1 cellular context compared by ENCODE assay signal in the genomic region with DNA sequence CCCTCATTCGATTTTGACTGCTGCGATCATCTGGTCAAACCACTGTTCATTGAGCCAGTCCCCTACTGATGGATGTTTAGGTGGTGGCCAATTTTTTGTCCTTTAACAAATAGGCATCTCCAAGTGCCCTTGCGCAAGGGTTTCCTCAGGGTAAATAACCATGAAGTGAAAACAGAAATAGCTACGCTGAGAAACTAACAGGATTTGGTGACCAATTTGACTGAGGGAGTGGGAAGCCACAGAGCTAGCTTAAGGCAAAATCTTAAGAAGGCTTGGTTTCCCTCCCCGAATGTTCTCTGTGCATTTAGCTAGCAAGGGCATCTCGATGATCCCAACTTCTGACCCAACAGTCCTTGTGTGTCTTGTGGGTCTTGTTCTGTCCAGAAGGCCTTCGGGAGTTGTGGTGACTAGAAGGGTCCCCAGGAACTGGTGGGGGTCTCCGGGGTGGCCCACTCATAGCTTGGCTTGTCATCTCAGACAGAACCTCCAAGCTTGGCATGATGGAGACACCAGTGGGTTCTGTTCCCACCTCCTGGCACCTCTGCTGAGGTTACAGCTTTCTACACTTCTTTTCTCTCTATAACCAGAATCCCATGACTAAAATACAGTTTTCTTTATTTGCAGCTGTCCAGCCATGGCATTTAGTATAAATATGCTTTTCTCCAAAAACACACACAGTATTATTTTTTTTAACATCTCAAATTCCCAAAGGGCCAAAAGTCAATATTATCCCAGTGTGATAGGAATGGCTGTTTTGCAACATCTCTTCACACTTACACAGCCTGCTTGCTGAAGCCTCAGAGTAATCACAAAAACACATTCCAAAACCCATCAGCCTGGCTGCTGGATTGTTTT.
TF ChIP-seq lines count a peak whose summit lies in the region.

No MANE protein-coding gene starts in this region.

TF ChIP-seq in HepG2, 621 proteins besides CTCF, POLR2A, EP300 and RAD21 (continued from another document and continues in another):
- TF ChIP-seq, protein P1, sequence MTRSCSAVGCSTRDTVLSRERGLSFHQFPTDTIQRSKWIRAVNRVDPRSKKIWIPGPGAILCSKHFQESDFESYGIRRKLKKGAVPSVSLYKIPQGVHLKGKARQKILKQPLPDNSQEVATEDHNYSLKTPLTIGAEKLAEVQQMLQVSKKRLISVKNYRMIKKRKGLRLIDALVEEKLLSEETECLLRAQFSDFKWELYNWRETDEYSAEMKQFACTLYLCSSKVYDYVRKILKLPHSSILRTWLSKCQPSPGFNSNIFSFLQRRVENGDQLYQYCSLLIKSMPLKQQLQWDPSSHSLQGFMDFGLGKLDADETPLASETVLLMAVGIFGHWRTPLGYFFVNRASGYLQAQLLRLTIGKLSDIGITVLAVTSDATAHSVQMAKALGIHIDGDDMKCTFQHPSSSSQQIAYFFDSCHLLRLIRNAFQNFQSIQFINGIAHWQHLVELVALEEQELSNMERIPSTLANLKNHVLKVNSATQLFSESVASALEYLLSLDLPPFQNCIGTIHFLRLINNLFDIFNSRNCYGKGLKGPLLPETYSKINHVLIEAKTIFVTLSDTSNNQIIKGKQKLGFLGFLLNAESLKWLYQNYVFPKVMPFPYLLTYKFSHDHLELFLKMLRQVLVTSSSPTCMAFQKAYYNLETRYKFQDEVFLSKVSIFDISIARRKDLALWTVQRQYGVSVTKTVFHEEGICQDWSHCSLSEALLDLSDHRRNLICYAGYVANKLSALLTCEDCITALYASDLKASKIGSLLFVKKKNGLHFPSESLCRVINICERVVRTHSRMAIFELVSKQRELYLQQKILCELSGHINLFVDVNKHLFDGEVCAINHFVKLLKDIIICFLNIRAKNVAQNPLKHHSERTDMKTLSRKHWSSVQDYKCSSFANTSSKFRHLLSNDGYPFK (CRISPR knock-in tag; IDR thresholded peaks at IDR 0.05; ENCODE audit: borderline replicate concordance): no peak
- TF ChIP-seq, protein P2, sequence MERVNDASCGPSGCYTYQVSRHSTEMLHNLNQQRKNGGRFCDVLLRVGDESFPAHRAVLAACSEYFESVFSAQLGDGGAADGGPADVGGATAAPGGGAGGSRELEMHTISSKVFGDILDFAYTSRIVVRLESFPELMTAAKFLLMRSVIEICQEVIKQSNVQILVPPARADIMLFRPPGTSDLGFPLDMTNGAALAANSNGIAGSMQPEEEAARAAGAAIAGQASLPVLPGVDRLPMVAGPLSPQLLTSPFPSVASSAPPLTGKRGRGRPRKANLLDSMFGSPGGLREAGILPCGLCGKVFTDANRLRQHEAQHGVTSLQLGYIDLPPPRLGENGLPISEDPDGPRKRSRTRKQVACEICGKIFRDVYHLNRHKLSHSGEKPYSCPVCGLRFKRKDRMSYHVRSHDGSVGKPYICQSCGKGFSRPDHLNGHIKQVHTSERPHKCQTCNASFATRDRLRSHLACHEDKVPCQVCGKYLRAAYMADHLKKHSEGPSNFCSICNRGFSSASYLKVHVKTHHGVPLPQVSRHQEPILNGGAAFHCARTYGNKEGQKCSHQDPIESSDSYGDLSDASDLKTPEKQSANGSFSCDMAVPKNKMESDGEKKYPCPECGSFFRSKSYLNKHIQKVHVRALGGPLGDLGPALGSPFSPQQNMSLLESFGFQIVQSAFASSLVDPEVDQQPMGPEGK (CRISPR knock-in tag; IDR thresholded peaks at IDR 0.05): peak; percentile 46; the same call in 1 of the 2 replicates
- TF ChIP-seq MTA1 (CRISPR knock-in tag; IDR thresholded peaks at IDR 0.05; ENCODE audit: borderline replicate concordance) (no peak), HOXA5 (CRISPR knock-in tag; IDR thresholded peaks at IDR 0.05) (peak; percentile 90), ZMYM4 (CRISPR knock-in tag; IDR thresholded peaks at IDR 0.05) (no peak), TSC22D2 (CRISPR knock-in tag; IDR thresholded peaks at IDR 0.05; ENCODE audit: borderline replicate concordance) (no peak), ZNF850 (CRISPR knock-in tag; conservative IDR thresholded peaks at IDR 0.05) (no peak), ZMYM3 (CRISPR knock-in tag; IDR thresholded peaks at IDR 0.05) (peak; percentile 65), ZSCAN20 (CRISPR knock-in tag; IDR thresholded peaks at IDR 0.05; ENCODE audit: borderline replicate concordance) (peak; percentile 54; the same call in 1 of the 2 replicates), PLRG1 (conservative IDR thresholded peaks at IDR 0.05) (no peak), ZNF282 (IDR thresholded peaks at IDR 0.05; ENCODE audit: partially characterized antibody) (no peak), SAFB2 (CRISPR knock-in tag; IDR thresholded peaks at IDR 0.05; ENCODE audit: borderline replicate concordance, low read depth) (0 out of 2 replicates have a peak, but pooled peaks have one; percentile 80), NFIC (IDR thresholded peaks at IDR 0.05; ENCODE audit: low read length) (peak; percentile 86), ZNF230 (CRISPR knock-in tag; IDR thresholded peaks at IDR 0.05) (peak; percentile 50; the same call in 1 of the 2 replicates), NAIF1 (CRISPR knock-in tag; IDR thresholded peaks at IDR 0.05; ENCODE audit: borderline replicate concordance) (peak; percentile 81; the same call in 1 of the 2 replicates), ZNF326 (CRISPR knock-in tag; IDR thresholded peaks at IDR 0.05; ENCODE audit: borderline replicate concordance) (no peak), REXO4 (CRISPR knock-in tag; IDR thresholded peaks at IDR 0.05; ENCODE audit: borderline replicate concordance) (no peak), ZNF749 (CRISPR knock-in tag; IDR thresholded peaks at IDR 0.05; ENCODE audit: borderline replicate concordance) (no peak; the same call in 1 of the 2 replicates), ZNF781 (CRISPR knock-in tag; IDR thresholded peaks at IDR 0.05; ENCODE audit: borderline replicate concordance, not compliant biosample characterization) (no peak), ZNF207 (IDR thresholded peaks at IDR 0.05; ENCODE audit: borderline replicate concordance) (no peak), ZNF354B (CRISPR knock-in tag; IDR thresholded peaks at IDR 0.05) (no peak), ZNF468 (CRISPR knock-in tag; IDR thresholded peaks at IDR 0.05) (no peak), KDM5B (CRISPR knock-in tag; IDR thresholded peaks at IDR 0.05; ENCODE audit: borderline replicate concordance) (no peak), HNRNPH1 (optimal IDR thresholded peaks at IDR 0.05; ENCODE audit: low read depth, low read length) (no peak), ZSCAN29 (CRISPR knock-in tag; conservative IDR thresholded peaks at IDR 0.05) (peak; percentile 18; the same call in 1 of the 2 replicates), ZSCAN9 (CRISPR knock-in tag; IDR thresholded peaks at IDR 0.05; ENCODE audit: borderline replicate concordance) (peak; percentile 92), ZNF543 (CRISPR knock-in tag; IDR thresholded peaks at IDR 0.05) (0 out of 2 replicates have a peak, but pooled peaks have one; percentile 34), GPN1 (CRISPR knock-in tag; IDR thresholded peaks at IDR 0.05; ENCODE audit: borderline replicate concordance) (no peak), ZNF124 (CRISPR knock-in tag; IDR thresholded peaks at IDR 0.05) (peak; percentile 93; the same call in 1 of the 2 replicates), PITX1 (CRISPR knock-in tag; IDR thresholded peaks at IDR 0.05) (peak; percentile 93), MAFK (conservative IDR thresholded peaks at IDR 0.05 in 1 of 2, IDR thresholded peaks at IDR 0.05 in 1 of 2; ENCODE audit: low read length in 2 of 2) (no peak), ZNF547 (CRISPR knock-in tag; IDR thresholded peaks at IDR 0.05) (no peak), ZNF619 (CRISPR knock-in tag; IDR thresholded peaks at IDR 0.05) (no peak), ZNF883 (CRISPR knock-in tag; IDR thresholded peaks at IDR 0.05; ENCODE audit: not compliant biosample characterization) (no peak), RFX1 (IDR thresholded peaks at IDR 0.05) (no peak), ZNF263 (CRISPR knock-in tag; IDR thresholded peaks at IDR 0.05) (no peak)
- TF ChIP-seq, protein P3, sequence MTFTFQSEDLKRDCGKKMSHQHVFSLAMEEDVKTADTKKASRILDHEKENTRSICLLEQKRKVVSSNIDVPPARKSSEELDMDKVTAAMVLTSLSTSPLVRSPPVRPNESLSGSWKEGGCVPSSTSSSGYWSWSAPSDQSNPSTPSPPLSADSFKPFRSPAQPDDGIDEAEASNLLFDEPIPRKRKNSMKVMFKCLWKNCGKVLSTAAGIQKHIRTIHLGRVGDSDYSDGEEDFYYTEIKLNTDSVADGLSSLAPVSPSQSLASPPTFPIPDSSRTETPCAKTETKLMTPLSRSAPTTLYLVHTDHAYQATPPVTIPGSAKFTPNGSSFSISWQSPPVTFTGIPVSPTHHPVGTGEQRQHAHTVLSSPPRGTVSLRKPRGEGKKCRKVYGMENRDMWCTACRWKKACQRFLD (CRISPR knock-in tag; IDR thresholded peaks at IDR 0.05; ENCODE audit: borderline replicate concordance): no peak
- TF ChIP-seq, protein P4, sequence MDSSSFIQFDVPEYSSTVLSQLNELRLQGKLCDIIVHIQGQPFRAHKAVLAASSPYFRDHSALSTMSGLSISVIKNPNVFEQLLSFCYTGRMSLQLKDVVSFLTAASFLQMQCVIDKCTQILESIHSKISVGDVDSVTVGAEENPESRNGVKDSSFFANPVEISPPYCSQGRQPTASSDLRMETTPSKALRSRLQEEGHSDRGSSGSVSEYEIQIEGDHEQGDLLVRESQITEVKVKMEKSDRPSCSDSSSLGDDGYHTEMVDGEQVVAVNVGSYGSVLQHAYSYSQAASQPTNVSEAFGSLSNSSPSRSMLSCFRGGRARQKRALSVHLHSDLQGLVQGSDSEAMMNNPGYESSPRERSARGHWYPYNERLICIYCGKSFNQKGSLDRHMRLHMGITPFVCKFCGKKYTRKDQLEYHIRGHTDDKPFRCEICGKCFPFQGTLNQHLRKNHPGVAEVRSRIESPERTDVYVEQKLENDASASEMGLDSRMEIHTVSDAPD (CRISPR knock-in tag; IDR thresholded peaks at IDR 0.05): peak; percentile 83; the same call in 1 of the 2 replicates
- TF ChIP-seq, protein P5, sequence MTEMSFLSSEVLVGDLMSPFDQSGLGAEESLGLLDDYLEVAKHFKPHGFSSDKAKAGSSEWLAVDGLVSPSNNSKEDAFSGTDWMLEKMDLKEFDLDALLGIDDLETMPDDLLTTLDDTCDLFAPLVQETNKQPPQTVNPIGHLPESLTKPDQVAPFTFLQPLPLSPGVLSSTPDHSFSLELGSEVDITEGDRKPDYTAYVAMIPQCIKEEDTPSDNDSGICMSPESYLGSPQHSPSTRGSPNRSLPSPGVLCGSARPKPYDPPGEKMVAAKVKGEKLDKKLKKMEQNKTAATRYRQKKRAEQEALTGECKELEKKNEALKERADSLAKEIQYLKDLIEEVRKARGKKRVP (CRISPR knock-in tag; IDR thresholded peaks at IDR 0.05): peak in 1 of 2 experiments; percentile 94; a peak in 2 of 4 replicates
- TF ChIP-seq, protein P6, sequence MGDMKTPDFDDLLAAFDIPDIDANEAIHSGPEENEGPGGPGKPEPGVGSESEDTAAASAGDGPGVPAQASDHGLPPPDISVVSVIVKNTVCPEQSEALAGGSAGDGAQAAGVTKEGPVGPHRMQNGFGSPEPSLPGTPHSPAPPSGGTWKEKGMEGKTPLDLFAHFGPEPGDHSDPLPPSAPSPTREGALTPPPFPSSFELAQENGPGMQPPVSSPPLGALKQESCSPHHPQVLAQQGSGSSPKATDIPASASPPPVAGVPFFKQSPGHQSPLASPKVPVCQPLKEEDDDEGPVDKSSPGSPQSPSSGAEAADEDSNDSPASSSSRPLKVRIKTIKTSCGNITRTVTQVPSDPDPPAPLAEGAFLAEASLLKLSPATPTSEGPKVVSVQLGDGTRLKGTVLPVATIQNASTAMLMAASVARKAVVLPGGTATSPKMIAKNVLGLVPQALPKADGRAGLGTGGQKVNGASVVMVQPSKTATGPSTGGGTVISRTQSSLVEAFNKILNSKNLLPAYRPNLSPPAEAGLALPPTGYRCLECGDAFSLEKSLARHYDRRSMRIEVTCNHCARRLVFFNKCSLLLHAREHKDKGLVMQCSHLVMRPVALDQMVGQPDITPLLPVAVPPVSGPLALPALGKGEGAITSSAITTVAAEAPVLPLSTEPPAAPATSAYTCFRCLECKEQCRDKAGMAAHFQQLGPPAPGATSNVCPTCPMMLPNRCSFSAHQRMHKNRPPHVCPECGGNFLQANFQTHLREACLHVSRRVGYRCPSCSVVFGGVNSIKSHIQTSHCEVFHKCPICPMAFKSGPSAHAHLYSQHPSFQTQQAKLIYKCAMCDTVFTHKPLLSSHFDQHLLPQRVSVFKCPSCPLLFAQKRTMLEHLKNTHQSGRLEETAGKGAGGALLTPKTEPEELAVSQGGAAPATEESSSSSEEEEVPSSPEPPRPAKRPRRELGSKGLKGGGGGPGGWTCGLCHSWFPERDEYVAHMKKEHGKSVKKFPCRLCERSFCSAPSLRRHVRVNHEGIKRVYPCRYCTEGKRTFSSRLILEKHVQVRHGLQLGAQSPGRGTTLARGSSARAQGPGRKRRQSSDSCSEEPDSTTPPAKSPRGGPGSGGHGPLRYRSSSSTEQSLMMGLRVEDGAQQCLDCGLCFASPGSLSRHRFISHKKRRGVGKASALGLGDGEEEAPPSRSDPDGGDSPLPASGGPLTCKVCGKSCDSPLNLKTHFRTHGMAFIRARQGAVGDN (CRISPR knock-in tag; IDR thresholded peaks at IDR 0.05): no peak
- TF ChIP-seq, protein P7, sequence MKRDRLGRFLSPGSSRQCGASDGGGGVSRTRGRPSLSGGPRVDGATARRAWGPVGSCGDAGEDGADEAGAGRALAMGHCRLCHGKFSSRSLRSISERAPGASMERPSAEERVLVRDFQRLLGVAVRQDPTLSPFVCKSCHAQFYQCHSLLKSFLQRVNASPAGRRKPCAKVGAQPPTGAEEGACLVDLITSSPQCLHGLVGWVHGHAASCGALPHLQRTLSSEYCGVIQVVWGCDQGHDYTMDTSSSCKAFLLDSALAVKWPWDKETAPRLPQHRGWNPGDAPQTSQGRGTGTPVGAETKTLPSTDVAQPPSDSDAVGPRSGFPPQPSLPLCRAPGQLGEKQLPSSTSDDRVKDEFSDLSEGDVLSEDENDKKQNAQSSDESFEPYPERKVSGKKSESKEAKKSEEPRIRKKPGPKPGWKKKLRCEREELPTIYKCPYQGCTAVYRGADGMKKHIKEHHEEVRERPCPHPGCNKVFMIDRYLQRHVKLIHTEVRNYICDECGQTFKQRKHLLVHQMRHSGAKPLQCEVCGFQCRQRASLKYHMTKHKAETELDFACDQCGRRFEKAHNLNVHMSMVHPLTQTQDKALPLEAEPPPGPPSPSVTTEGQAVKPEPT (CRISPR knock-in tag; IDR thresholded peaks at IDR 0.05; ENCODE audit: low read depth): no peak
- TF ChIP-seq, protein P8, sequence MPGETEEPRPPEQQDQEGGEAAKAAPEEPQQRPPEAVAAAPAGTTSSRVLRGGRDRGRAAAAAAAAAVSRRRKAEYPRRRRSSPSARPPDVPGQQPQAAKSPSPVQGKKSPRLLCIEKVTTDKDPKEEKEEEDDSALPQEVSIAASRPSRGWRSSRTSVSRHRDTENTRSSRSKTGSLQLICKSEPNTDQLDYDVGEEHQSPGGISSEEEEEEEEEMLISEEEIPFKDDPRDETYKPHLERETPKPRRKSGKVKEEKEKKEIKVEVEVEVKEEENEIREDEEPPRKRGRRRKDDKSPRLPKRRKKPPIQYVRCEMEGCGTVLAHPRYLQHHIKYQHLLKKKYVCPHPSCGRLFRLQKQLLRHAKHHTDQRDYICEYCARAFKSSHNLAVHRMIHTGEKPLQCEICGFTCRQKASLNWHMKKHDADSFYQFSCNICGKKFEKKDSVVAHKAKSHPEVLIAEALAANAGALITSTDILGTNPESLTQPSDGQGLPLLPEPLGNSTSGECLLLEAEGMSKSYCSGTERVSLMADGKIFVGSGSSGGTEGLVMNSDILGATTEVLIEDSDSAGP (CRISPR knock-in tag; IDR thresholded peaks at IDR 0.05; ENCODE audit: borderline replicate concordance): no peak; the same call in 1 of the 2 replicates
